In the genomic region with DNA sequence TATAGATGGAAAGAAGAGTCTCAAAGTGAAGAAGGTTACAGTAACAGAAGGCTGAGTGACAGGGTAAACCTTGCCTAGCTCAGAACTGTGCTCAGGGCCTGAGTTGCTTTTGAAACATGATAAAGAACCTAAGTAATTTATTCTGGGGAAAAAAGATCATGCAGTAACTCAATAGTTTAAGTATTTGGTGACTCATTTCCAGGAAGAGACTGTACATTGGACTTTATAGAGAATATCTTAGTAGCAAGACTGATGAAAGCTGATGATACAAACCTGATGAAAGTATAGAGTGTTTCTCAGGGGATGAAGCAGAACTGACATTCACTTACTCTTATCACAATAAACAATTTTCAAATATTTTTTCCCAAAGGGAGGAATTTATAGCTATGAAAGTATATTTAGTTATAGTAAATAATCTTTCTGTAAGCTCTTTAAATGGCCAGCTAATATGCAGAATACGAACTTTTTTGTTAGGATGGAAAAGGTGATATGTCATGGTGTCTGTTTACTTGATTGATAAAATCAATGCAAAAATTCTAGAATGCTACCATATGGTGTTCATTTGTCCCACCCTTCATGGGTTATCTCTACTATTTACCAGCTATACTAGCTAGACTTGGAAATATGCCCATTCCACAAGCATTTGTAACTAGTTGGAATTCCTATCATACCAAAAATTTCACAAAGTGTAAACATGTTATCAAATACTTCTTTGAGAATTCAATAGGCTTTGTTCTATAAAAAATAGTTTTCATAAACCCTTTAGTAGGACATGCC, we compare ENCODE assay signal across 14 cellular contexts.
DNase-seq lines count a peak whose midpoint lies in the region; ATAC-seq, FAIRE-seq and TF ChIP-seq lines count a peak whose summit lies in the region.
"Had no signal": no experiment of that assay in that cellular context is flagged by ENCODE, and none has a peak within 500 bp of the region (broad histone marks: within the 10 kb centered on the region; RNA-seq: fewer than 3 reads in every experiment).

No MANE protein-coding gene starts in this region.

- FAIRE-seq in D721Med (lab: Jason Lieb, UNC) (peak; percentile 25), GM12892 (lab: Jason Lieb, UNC) (no peak)
- FAIRE-seq: GM18507 had no signal

- H3K4me1 Mint-ChIP-seq in nephron progenitor cell: no peaks in the 10 kb centered on the region
- H3K4me1 Mint-ChIP-seq: activated naive CD4-positive, alpha-beta T cell treated with anti-CD3 and anti-CD28 coated beads, Interleukin-2, amount 10 ng/mL, durations not matched to agents 7 days and 5 days; natural killer cell had no signal

- no peak for TF ChIP-seq POLR2A in GM12892 (IDR thresholded peaks at IDR 0.05; ENCODE audit: low read depth, low read length)

- no peak overlapping the region for H3K4me3 ChIP-seq in choroid plexus epithelial cell (ENCODE audit: low read depth, low read length)

- H3K9me3 Mint-ChIP-seq in nephron progenitor cell: no peaks in the 10 kb centered on the region

- no peak overlapping the region for H3K4me3 Mint-ChIP-seq in nephron progenitor cell
- H3K4me3 Mint-ChIP-seq: activated naive CD4-positive, alpha-beta T cell treated with anti-CD3 and anti-CD28 coated beads, Interleukin-2, amount 10 ng/mL, durations not matched to agents 7 days and 5 days; natural killer cell had no signal

- H3K36me3 Mint-ChIP-seq in nephron progenitor cell (ENCODE audit: low read depth): no peaks in the 10 kb centered on the region
- H3K36me3 Mint-ChIP-seq: activated naive CD4-positive, alpha-beta T cell treated with anti-CD3 and anti-CD28 coated beads, Interleukin-2, amount 10 ng/mL, durations not matched to agents 7 days and 5 days; natural killer cell had no signal

- ATAC-seq in HG02759 (IDR thresholded peaks at IDR 0.05; ENCODE audit: unreplicated experiment) (no peak), GM18502 (IDR thresholded peaks at IDR 0.05; ENCODE audit: poor library complexity, unreplicated experiment) (no peak), HG02571 (IDR thresholded peaks at IDR 0.05; ENCODE audit: unreplicated experiment) (no peak)
- ATAC-seq: natural killer cell, Panc1 had no signal

- H3K27me3 Mint-ChIP-seq in nephron progenitor cell (ENCODE audit: low read depth, poor library complexity): peaks cover 5% of the 10 kb centered on the region
- H3K27me3 Mint-ChIP-seq: activated naive CD4-positive, alpha-beta T cell treated with anti-CD3 and anti-CD28 coated beads, Interleukin-2, amount 10 ng/mL, durations not matched to agents 7 days and 5 days had no signal

- H3K27ac Mint-ChIP-seq in nephron progenitor cell: peak overlapping the region; percentile 68
- H3K27ac Mint-ChIP-seq: activated naive CD4-positive, alpha-beta T cell treated with anti-CD3 and anti-CD28 coated beads, Interleukin-2, amount 10 ng/mL, durations not matched to agents 7 days and 5 days; natural killer cell had no signal

- no peak for DNase-seq in D721Med (ENCODE audit: insufficient read length, low spot score)
- peak; percentile 54 for DNase-seq in M059J (ENCODE audit: low read depth)
- peak; percentile 85 for DNase-seq in choroid plexus epithelial cell (ENCODE audit: low read depth)
- no peak for DNase-seq in nephron progenitor cell
- DNase-seq in GM12892 (ENCODE audit: insufficient read length): no peak
- DNase-seq: activated naive CD4-positive, alpha-beta T cell treated with anti-CD3 and anti-CD28 coated beads, Interleukin-2, amount 10 ng/mL, durations not matched to agents 7 days and 5 days; KBM-7; natural killer cell; stimulated activated naive CD4-positive, alpha-beta T cell had no signal

- TF ChIP-seq CTCF in D721Med (IDR thresholded peaks at IDR 0.05; ENCODE audit: insufficient read depth, missing control alignments): no peak
- no peak for TF ChIP-seq CTCF in choroid plexus epithelial cell (conservative IDR thresholded peaks at IDR 0.05; ENCODE audit: low read depth, low read length)
- TF ChIP-seq CTCF in nephron progenitor cell (IDR thresholded peaks at IDR 0.05): no peak

Comparison
In these comparisons a context has a peak if more than half of its experiments do, and no peak if none do; other contexts are left out.
1. DNase-seq: peak in M059J (single experiment) and choroid plexus epithelial cell (single experiment); none in D721Med (single experiment), nephron progenitor cell (single experiment) and GM12892 (single experiment).